In the genomic region with DNA sequence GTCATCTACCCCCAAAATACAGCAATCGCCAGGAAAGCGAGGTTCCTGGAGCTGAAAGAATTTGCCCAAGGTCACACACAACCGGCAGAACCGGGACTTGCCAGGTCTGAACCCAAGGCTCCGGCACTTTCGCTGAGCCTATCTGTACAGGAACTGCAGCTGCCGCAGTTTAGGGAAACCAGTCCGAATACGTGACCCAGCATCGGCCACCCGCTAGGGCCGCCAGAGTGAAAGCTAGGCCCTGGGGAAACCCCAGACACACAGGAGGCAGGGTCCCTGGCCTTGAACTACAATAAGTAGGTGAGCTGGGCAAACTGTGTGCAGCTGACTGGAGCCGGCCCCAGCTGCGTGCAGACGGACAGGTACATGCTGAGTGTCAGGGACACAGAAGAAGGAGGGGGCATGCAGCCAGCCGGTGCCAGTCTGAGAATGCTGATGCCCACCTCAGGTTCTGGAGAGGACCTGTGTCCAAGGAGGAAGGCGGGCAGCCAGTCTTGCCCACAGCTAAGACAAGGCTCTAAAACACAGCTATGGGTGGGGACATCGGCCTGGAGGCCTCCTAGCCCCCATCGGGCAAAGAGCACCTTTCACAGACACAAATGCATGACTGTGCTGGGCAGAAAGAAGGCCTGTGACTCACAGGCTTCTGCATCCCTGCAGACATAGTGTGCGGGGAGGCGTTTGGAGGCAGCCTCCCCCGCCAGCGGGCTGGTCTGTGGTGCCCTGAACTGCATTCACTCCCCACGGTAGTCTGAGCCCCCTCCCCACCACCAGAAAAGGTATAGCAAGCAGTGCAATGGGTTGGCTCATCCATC, we compare ENCODE assay signal across 8 cellular contexts.
DNase-seq lines count a peak whose midpoint lies in the region; ATAC-seq and TF ChIP-seq lines count a peak whose summit lies in the region.

No MANE protein-coding gene starts in this region.

- H3K36me3 Mint-ChIP-seq in T-cell (no peaks in the 10 kb centered on the region), nephron progenitor cell (ENCODE audit: low read depth) (no peaks in the 10 kb centered on the region), HFFc6 (ENCODE audit: low read depth) (no peaks in the 10 kb centered on the region)

- POLR2A ChIA-PET in T-cell (lab: Charles Lee) = interaction anchor here in 1 of 2 donors (0.6 kb wide), 1 partner anchor 290 kb away, joined by 3 read pairs; no protein-coding TSS in a partner anchor

- peak; percentile 68 for ATAC-seq in GM18907 (IDR thresholded peaks at IDR 0.05; ENCODE audit: unreplicated experiment)
- ATAC-seq in HG02852 (IDR thresholded peaks at IDR 0.05; ENCODE audit: unreplicated experiment) = peak; percentile 62
- no peak for ATAC-seq in T-cell (replicated peaks in 1 of 4)

- in situ Hi-C loops in G401 (cut with HindIII; ENCODE audit: low sequenced_read_pairs) = no loop called here

- TF ChIP-seq CTCF in nephron progenitor cell (IDR thresholded peaks at IDR 0.05) (no peak), HFFc6 (IDR thresholded peaks at IDR 0.05) (no peak)

- CTCF ChIA-PET in T-cell (lab: Charles Lee) = no interaction called here

- H3K27ac Mint-ChIP-seq in T-cell = peak overlapping the region in 1 of 2 donors; percentile 15
- peak overlapping the region; percentile 57 for H3K27ac Mint-ChIP-seq in nephron progenitor cell
- no peak overlapping the region for H3K27ac Mint-ChIP-seq in HFFc6

- H3K4me3 Mint-ChIP-seq in T-cell = peak overlapping the region; percentile 3 to 67 (median 32)
- no peak overlapping the region for H3K4me3 Mint-ChIP-seq in nephron progenitor cell
- H3K4me3 Mint-ChIP-seq in HFFc6 = no peak overlapping the region

- DNase-seq in T-cell (peak in 1 of 34 experiments; percentile 5), nephron progenitor cell (no peak), HFFc6 (no peak), NCI-H82 (lab: John Stamatoyannopoulos, UW) (no peak), G401 (ENCODE audit: low spot score) (no peak)
- DNase-seq in stimulated activated CD4-positive, alpha-beta T cell treated with anti-CD3 and anti-CD28 coated beads, Interleukin-12 subunit alpha, Interleukin-12 subunit beta, amount 100 ng/mL, for 4 hours = no peak

- peaks cover 7 to 8% of the 10 kb centered on the region in 2 donors for H3K27me3 Mint-ChIP-seq in T-cell
- peaks cover 11% of the 10 kb centered on the region for H3K27me3 Mint-ChIP-seq in nephron progenitor cell (ENCODE audit: low read depth, poor library complexity)
- peaks cover 13% of the 10 kb centered on the region for H3K27me3 Mint-ChIP-seq in HFFc6 (ENCODE audit: insufficient read depth)

- no peaks in the 10 kb centered on the region for H3K9me3 Mint-ChIP-seq in T-cell
- H3K9me3 Mint-ChIP-seq in nephron progenitor cell = no peaks in the 10 kb centered on the region
- no peaks in the 10 kb centered on the region for H3K9me3 Mint-ChIP-seq in HFFc6

- H3K4me1 Mint-ChIP-seq in T-cell (peaks cover 33 to 44% (median 34%) of the 10 kb centered on the region in 3 donors), nephron progenitor cell (peaks cover 97% of the 10 kb centered on the region), HFFc6 (ENCODE audit: low read depth) (peaks cover 14% of the 10 kb centered on the region)

Comparison
In these comparisons a context has a peak if more than half of its experiments do, and no peak if none do; other contexts are left out.
1. ATAC-seq: peak in GM18907 (single experiment) and HG02852 (single experiment); none in T-cell (0 of 4).
2. H3K4me3 Mint-ChIP-seq: peak in T-cell (3 of 3); none in nephron progenitor cell (single experiment) and HFFc6 (single experiment).